ENCODE assay signal across 8 cellular contexts in genomic region chr2:177265386-177265690, GRCh38. TPM values are rescaled to one million over a fixed set of nuclear protein-coding genes. Genes with fewer than 3 reads are reported as not detected.
DNase-seq lines count a peak whose midpoint lies in the region; ATAC-seq and TF ChIP-seq lines count a peak whose summit lies in the region.

No MANE protein-coding gene starts in this region.

- peak overlapping the region; percentile 81 for H2AFZ ChIP-seq in mammary epithelial cell (ENCODE audit: low read depth, low read length)

- peak overlapping the region; percentile 91 to 93 for H3K4me3 Mint-ChIP-seq in stimulated activated naive B cell treated with anti-CD40 and anti-IgM and Interleukin-4, amounts not matched to agents 10 μg/mL and 1 μg/mL and 100 μg/mL, for 72 hours

- H3K4me1 Mint-ChIP-seq in stimulated activated naive B cell treated with anti-CD40 and anti-IgM and Interleukin-4, amounts not matched to agents 10 μg/mL and 1 μg/mL and 100 μg/mL, for 72 hours, result peaks cover 22 to 42% of the 10 kb centered on the region in 2 donors

- dilution Hi-C loops in mammary epithelial cell (cut with HindIII; ENCODE audit: low sequenced_read_pairs), result no loop called here

- peak; percentile 66 for DNase-seq in NOMO-1 treated with DMSO at 0.1 percent for 48 hours (lab: John Stamatoyannopoulos, UW; ENCODE audit: unreplicated experiment)
- DNase-seq in mammary epithelial cell, result no peak
- DNase-seq in kidney epithelial cell (ENCODE audit: low read depth), result no peak
- no peak for DNase-seq in stimulated activated naive B cell treated with anti-CD40 and anti-IgM and Interleukin-4, amounts not matched to agents 10 μg/mL and 1 μg/mL and 100 μg/mL, for 72 hours
- no peak for DNase-seq in ecto neural progenitor cell (ENCODE audit: low spot score)
- DNase-seq in GM19238 (ENCODE audit: insufficient read length, low spot score), result no peak

- intact Hi-C loops in mammary epithelial cell (cut with micrococcal nuclease), result loop anchor here (2.0 kb wide), 1 partner anchor 459 kb away; no protein-coding TSS in a partner anchor

- peaks cover 13 to 15% of the 10 kb centered on the region in 2 donors for H3K36me3 Mint-ChIP-seq in stimulated activated naive B cell treated with anti-CD40 and anti-IgM and Interleukin-4, amounts not matched to agents 10 μg/mL and 1 μg/mL and 100 μg/mL, for 72 hours

- no peaks in the 10 kb centered on the region for H3K27me3 ChIP-seq in DOHH2 (ENCODE audit: control insufficient read depth, low read length)
- no peaks in the 10 kb centered on the region for H3K27me3 ChIP-seq in mammary epithelial cell (ENCODE audit: insufficient read depth, low read length)
- no peaks in the 10 kb centered on the region for H3K27me3 ChIP-seq in kidney epithelial cell (ENCODE audit: control insufficient read depth, insufficient read depth, low read length)

- no TSS peak for BruUV-seq in mammary epithelial cell (replicated peaks; lab: Mats Ljungman, UMichigan)

- H3K27me3 Mint-ChIP-seq in stimulated activated naive B cell treated with anti-CD40 and anti-IgM and Interleukin-4, amounts not matched to agents 10 μg/mL and 1 μg/mL and 100 μg/mL, for 72 hours, result no peaks in the 10 kb centered on the region

- H4K20me1 ChIP-seq in DOHH2 (ENCODE audit: control insufficient read depth, insufficient read depth, low read depth, low read length), result peaks cover 15% of the 10 kb centered on the region
- H4K20me1 ChIP-seq in mammary epithelial cell (ENCODE audit: insufficient read depth, low read length), result peaks cover 1% of the 10 kb centered on the region

- peak; percentile 8 for ATAC-seq in GM21717 (IDR thresholded peaks at IDR 0.05; ENCODE audit: unreplicated experiment)
- ATAC-seq in stimulated activated naive B cell treated with anti-CD40 and anti-IgM and Interleukin-4, amounts not matched to agents 10 μg/mL and 1 μg/mL and 100 μg/mL, for 72 hours (replicated peaks), result peak; percentile 6 to 8

- H3K79me2 ChIP-seq in DOHH2 (ENCODE audit: control insufficient read depth, low read length) (peaks cover 42% of the 10 kb centered on the region), mammary epithelial cell (ENCODE audit: insufficient read depth, low read length) (peaks cover 41% of the 10 kb centered on the region)

- H3K27ac Mint-ChIP-seq in stimulated activated naive B cell treated with anti-CD40 and anti-IgM and Interleukin-4, amounts not matched to agents 10 μg/mL and 1 μg/mL and 100 μg/mL, for 72 hours, result peak overlapping the region; percentile 99

- peaks cover 33% of the 10 kb centered on the region for H3K36me3 ChIP-seq in DOHH2 (ENCODE audit: control insufficient read depth, low read length)
- no peaks in the 10 kb centered on the region for H3K36me3 ChIP-seq in mammary epithelial cell (ENCODE audit: insufficient read depth, low read length)
- H3K36me3 ChIP-seq in kidney epithelial cell (ENCODE audit: control insufficient read depth, insufficient read depth, low read length), result no peaks in the 10 kb centered on the region

- peak; percentile 68 for TF ChIP-seq CTCF in DOHH2 (IDR thresholded peaks at IDR 0.05; ENCODE audit: low read depth, low read length, poor library complexity, severe bottlenecking)
- peak; percentile 23 to 41 for TF ChIP-seq CTCF in mammary epithelial cell (conservative IDR thresholded peaks at IDR 0.05 in 1 of 2, IDR thresholded peaks at IDR 0.05 in 1 of 2; ENCODE audit: extremely low read depth in 1 of 2, insufficient read depth in 1 of 2, low read depth in 1 of 2, low read length in 2 of 2)
- TF ChIP-seq CTCF in kidney epithelial cell (IDR thresholded peaks at IDR 0.05; ENCODE audit: insufficient read depth, low read length, poor library complexity, severe bottlenecking), result peak; percentile 44

- peaks cover 29% of the 10 kb centered on the region for H3K4me1 ChIP-seq in DOHH2 (ENCODE audit: control insufficient read depth, low read length)
- peaks cover 40% of the 10 kb centered on the region for H3K4me1 ChIP-seq in mammary epithelial cell (ENCODE audit: insufficient read depth, low read length)

- H3K4me3 ChIP-seq in DOHH2 (ENCODE audit: low read length) (peak overlapping the region; percentile 88), mammary epithelial cell (replicated peaks in 1 of 3; ENCODE audit: insufficient read depth in 1 of 3, low read depth in 2 of 3, low read length in 3 of 3) (peak overlapping the region; percentile 86 to 100 (median 95)), kidney epithelial cell (ENCODE audit: low read depth, low read length) (peak overlapping the region; percentile 85)

- H3K27ac ChIP-seq in DOHH2 (ENCODE audit: low read depth, low read length) (peak overlapping the region; percentile 86), mammary epithelial cell (ENCODE audit: insufficient read depth, low read depth, low read length) (peak overlapping the region; percentile 91)

- CTCF ChIA-PET in mammary epithelial cell (lab: Charles Lee; ENCODE audit: low non-redundant PET), result no interaction called here

- H3K9me2 ChIP-seq in DOHH2 (replicated peaks; ENCODE audit: control insufficient read depth, low read length), result no peaks in the 10 kb centered on the region

- H3K9me3 ChIP-seq in DOHH2 (ENCODE audit: control insufficient read depth, insufficient read depth, low read length), result no peaks in the 10 kb centered on the region
- H3K9me3 ChIP-seq in mammary epithelial cell (replicated peaks; ENCODE audit: insufficient read depth, low read length), result no peaks in the 10 kb centered on the region

- peak overlapping the region; percentile 86 for H3K4me2 ChIP-seq in DOHH2 (ENCODE audit: low read length)
- peak overlapping the region; percentile 90 for H3K4me2 ChIP-seq in mammary epithelial cell (ENCODE audit: insufficient read depth, low read depth, low read length)

- peak overlapping the region; percentile 92 for H3K9ac ChIP-seq in mammary epithelial cell (ENCODE audit: insufficient read depth, low read length)

- H3F3A ChIP-seq in DOHH2 (ENCODE audit: control insufficient read depth, insufficient read depth), result no peaks in the 10 kb centered on the region

- in situ Hi-C loops in mammary epithelial cell (cut with MboI; ENCODE audit: low sequenced_read_pairs in 2 of 2), result loop anchor here (10.0 kb wide), 2 partner anchors 59 to 101 kb away; no protein-coding TSS in a partner anchor

- no peaks in the 10 kb centered on the region for H3K9me3 Mint-ChIP-seq in stimulated activated naive B cell treated with anti-CD40 and anti-IgM and Interleukin-4, amounts not matched to agents 10 μg/mL and 1 μg/mL and 100 μg/mL, for 72 hours

- WGBS in mammary epithelial cell (ENCODE audit: low coverage, missing lambda C conversion rate), result 3% methylated on average over 11 of the region's 11 CpGs

RNA-seq across cellular contexts. Expression of gene NFE2L2, which starts 0.8 kb away (rescaled TPM):
- total RNA-seq in mammary epithelial cell (100 to 1,000 TPM in 1 of 2 donors, 10 to 100 TPM in 1; 88.7 to 112 TPM), kidney epithelial cell (74.2 and 77.9 TPM in 2 replicates)
- polyA plus RNA-seq in mammary epithelial cell, result 107 TPM
- polyA minus RNA-seq in mammary epithelial cell, result 116 TPM

RNA-seq across cellular contexts. Expression of gene HNRNPA3, which starts 52.7 kb away (rescaled TPM):
- total RNA-seq in mammary epithelial cell (100 to 1,000 TPM in 1 of 2 donors, 10 to 100 TPM in 1; 18.2 to 196 TPM), kidney epithelial cell (47.5 and 49.4 TPM in 2 replicates)
- polyA plus RNA-seq in mammary epithelial cell, result 59.9 TPM
- 29.6 TPM for polyA minus RNA-seq in mammary epithelial cell
